Comparison of ENCODE assay signal across 8 cellular contexts in genomic region chr10:121608669-121609190, GRCh38. TPM values are rescaled to one million over a fixed set of nuclear protein-coding genes. Genes with fewer than 3 reads are reported as not detected.
DNase-seq lines count a peak whose midpoint lies in the region; ATAC-seq and TF ChIP-seq lines count a peak whose summit lies in the region.

No MANE protein-coding gene starts in this region.

- H3K27ac ChIP-seq in 22Rv1, result no peak overlapping the region

- POLR2A ChIA-PET in WTC11 (lab: Charles Lee), result interaction anchor here (1.0 kb wide), 1 partner anchor 8 kb away, joined by 3 read pairs; no protein-coding TSS in a partner anchor

- TF ChIP-seq CTCF in 22Rv1 (IDR thresholded peaks at IDR 0.05), result peak; percentile 96
- peak; percentile 66 for TF ChIP-seq CTCF in GM12873 (IDR thresholded peaks at IDR 0.05; ENCODE audit: insufficient read depth, low read depth, low read length, missing control alignments)
- TF ChIP-seq CTCF in WTC11 (IDR thresholded peaks at IDR 0.05), result peak; percentile 93
- peak; percentile 68 for TF ChIP-seq CTCF in fibroblast of villous mesenchyme (IDR thresholded peaks at IDR 0.05; ENCODE audit: insufficient read depth, low read depth, low read length)

- no peaks in the 10 kb centered on the region for H3K9me3 Mint-ChIP-seq in WTC11

- CTCF ChIA-PET in WTC11 (lab: Charles Lee), result interaction anchor here (0.7 to 2.8 kb wide), 28 partner anchors 9 to 660 kb away, joined by 3 to 23 read pairs (median 5); partner anchors contain the start of gene FGFR2

- peaks cover 16% of the 10 kb centered on the region for H3K27me3 Mint-ChIP-seq in WTC11 (ENCODE audit: low read depth)

- peak overlapping the region; percentile 40; the same call in 1 of the 2 replicates for H3K4me3 Mint-ChIP-seq in WTC11

- H3K36me3 Mint-ChIP-seq in WTC11, result no peaks in the 10 kb centered on the region

- peak overlapping the region; percentile 44 for H3K4me3 ChIP-seq in fibroblast of villous mesenchyme (ENCODE audit: low read depth, low read length)

- H3K4me1 Mint-ChIP-seq in WTC11, result peaks cover 34% of the 10 kb centered on the region

- peak; percentile 85 for ATAC-seq in HG03354 (IDR thresholded peaks at IDR 0.05; ENCODE audit: poor library complexity, severe bottlenecking, unreplicated experiment)
- peak; percentile 81 for ATAC-seq in WTC11
- no peak for ATAC-seq in GM18870 (IDR thresholded peaks at IDR 0.05; ENCODE audit: unreplicated experiment)
- ATAC-seq in HG02938 (IDR thresholded peaks at IDR 0.05; ENCODE audit: unreplicated experiment), result no peak

- DNase-seq in WTC11 (ENCODE audit: low spot score), result peak; percentile 72
- DNase-seq in fibroblast of villous mesenchyme (ENCODE audit: low read depth), result no peak
- peak in 37 of 56 donors; percentile 14 to 77 (median 47) for DNase-seq in nucleus accumbens (lab: John Stamatoyannopoulos, UW)

- H3K27ac Mint-ChIP-seq in WTC11, result no peak overlapping the region

TF ChIP-seq in WTC11, 78 proteins besides CTCF, POLR2A, EP300 and RAD21 (continues in another document):
- TF ChIP-seq AFF4 (CRISPR knock-in tag; IDR thresholded peaks at IDR 0.05; ENCODE audit: borderline replicate concordance) (0 out of 2 replicates have a peak, but pooled peaks have one; percentile 65), TCF7 (CRISPR knock-in tag; IDR thresholded peaks at IDR 0.05; ENCODE audit: low read depth) (no peak), RORB (CRISPR knock-in tag; IDR thresholded peaks at IDR 0.05) (no peak), ZNF317 (CRISPR knock-in tag; IDR thresholded peaks at IDR 0.05; ENCODE audit: borderline replicate concordance, low read depth) (no peak), RELA (CRISPR knock-in tag; IDR thresholded peaks at IDR 0.05; ENCODE audit: borderline replicate concordance) (0 out of 2 replicates have a peak, but pooled peaks have one; percentile 29), NFE2L1 (CRISPR knock-in tag; IDR thresholded peaks at IDR 0.05) (no peak), ZNF423 (CRISPR knock-in tag; IDR thresholded peaks at IDR 0.05) (peak; percentile 100), SP1 (CRISPR knock-in tag; conservative IDR thresholded peaks at IDR 0.05) (no peak), SMAD4 (CRISPR knock-in tag; IDR thresholded peaks at IDR 0.05) (no peak), ETV6 (CRISPR knock-in tag; IDR thresholded peaks at IDR 0.05) (peak; percentile 74; the same call in 1 of the 2 replicates), CREB1 (CRISPR knock-in tag; IDR thresholded peaks at IDR 0.05) (no peak), CREM (CRISPR knock-in tag; IDR thresholded peaks at IDR 0.05) (0 out of 2 replicates have a peak, but pooled peaks have one; percentile 30), ZNF219 (CRISPR knock-in tag; IDR thresholded peaks at IDR 0.05; ENCODE audit: borderline replicate concordance) (no peak), PREB (CRISPR knock-in tag; IDR thresholded peaks at IDR 0.05; ENCODE audit: borderline replicate concordance) (no peak), ZNF138 (CRISPR knock-in tag; conservative IDR thresholded peaks at IDR 0.05) (0 out of 2 replicates have a peak, but pooled peaks have one; percentile 77), FOXK1 (CRISPR knock-in tag; IDR thresholded peaks at IDR 0.05) (peak; percentile 41; the same call in 1 of the 2 replicates), GABPB1 (CRISPR knock-in tag; IDR thresholded peaks at IDR 0.05) (0 out of 2 replicates have a peak, but pooled peaks have one; percentile 27)
- TF ChIP-seq, protein P1, sequence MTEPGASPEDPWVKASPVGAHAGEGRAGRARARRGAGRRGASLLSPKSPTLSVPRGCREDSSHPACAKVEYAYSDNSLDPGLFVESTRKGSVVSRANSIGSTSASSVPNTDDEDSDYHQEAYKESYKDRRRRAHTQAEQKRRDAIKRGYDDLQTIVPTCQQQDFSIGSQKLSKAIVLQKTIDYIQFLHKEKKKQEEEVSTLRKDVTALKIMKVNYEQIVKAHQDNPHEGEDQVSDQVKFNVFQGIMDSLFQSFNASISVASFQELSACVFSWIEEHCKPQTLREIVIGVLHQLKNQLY (CRISPR knock-in tag; IDR thresholded peaks at IDR 0.05), result 0 out of 2 replicates have a peak, but pooled peaks have one; percentile 37
- TF ChIP-seq, protein P2, sequence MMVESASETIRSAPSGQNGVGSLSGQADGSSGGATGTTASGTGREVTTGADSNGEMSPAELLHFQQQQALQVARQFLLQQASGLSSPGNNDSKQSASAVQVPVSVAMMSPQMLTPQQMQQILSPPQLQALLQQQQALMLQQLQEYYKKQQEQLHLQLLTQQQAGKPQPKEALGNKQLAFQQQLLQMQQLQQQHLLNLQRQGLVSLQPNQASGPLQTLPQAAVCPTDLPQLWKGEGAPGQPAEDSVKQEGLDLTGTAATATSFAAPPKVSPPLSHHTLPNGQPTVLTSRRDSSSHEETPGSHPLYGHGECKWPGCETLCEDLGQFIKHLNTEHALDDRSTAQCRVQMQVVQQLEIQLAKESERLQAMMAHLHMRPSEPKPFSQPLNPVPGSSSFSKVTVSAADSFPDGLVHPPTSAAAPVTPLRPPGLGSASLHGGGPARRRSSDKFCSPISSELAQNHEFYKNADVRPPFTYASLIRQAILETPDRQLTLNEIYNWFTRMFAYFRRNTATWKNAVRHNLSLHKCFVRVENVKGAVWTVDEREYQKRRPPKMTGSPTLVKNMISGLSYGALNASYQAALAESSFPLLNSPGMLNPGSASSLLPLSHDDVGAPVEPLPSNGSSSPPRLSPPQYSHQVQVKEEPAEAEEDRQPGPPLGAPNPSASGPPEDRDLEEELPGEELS (CRISPR knock-in tag; IDR thresholded peaks at IDR 0.05), result peak; percentile 59; the same call in 1 of the 2 replicates
- TF ChIP-seq, protein P3, sequence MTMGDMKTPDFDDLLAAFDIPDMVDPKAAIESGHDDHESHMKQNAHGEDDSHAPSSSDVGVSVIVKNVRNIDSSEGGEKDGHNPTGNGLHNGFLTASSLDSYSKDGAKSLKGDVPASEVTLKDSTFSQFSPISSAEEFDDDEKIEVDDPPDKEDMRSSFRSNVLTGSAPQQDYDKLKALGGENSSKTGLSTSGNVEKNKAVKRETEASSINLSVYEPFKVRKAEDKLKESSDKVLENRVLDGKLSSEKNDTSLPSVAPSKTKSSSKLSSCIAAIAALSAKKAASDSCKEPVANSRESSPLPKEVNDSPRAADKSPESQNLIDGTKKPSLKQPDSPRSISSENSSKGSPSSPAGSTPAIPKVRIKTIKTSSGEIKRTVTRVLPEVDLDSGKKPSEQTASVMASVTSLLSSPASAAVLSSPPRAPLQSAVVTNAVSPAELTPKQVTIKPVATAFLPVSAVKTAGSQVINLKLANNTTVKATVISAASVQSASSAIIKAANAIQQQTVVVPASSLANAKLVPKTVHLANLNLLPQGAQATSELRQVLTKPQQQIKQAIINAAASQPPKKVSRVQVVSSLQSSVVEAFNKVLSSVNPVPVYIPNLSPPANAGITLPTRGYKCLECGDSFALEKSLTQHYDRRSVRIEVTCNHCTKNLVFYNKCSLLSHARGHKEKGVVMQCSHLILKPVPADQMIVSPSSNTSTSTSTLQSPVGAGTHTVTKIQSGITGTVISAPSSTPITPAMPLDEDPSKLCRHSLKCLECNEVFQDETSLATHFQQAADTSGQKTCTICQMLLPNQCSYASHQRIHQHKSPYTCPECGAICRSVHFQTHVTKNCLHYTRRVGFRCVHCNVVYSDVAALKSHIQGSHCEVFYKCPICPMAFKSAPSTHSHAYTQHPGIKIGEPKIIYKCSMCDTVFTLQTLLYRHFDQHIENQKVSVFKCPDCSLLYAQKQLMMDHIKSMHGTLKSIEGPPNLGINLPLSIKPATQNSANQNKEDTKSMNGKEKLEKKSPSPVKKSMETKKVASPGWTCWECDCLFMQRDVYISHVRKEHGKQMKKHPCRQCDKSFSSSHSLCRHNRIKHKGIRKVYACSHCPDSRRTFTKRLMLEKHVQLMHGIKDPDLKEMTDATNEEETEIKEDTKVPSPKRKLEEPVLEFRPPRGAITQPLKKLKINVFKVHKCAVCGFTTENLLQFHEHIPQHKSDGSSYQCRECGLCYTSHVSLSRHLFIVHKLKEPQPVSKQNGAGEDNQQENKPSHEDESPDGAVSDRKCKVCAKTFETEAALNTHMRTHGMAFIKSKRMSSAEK (CRISPR knock-in tag; IDR thresholded peaks at IDR 0.05; ENCODE audit: borderline replicate concordance), result no peak

RNA-seq across cellular contexts. Expression of gene FGFR2, which starts 10.5 kb away (rescaled TPM):
- total RNA-seq in WTC11 (2021) (88.6 to 95.0 TPM (median 90.4 TPM) in 3 replicates), fibroblast of villous mesenchyme (0.32 and 0.86 TPM in 2 replicates)

Comparison
In these comparisons a context has a peak if more than half of its experiments do, and no peak if none do; other contexts are left out.
1. ATAC-seq: peak in HG03354 (single experiment) and WTC11 (single experiment); none in GM18870 (single experiment) and HG02938 (single experiment).
2. RNA of gene FGFR2, which starts 10.5 kb away (total RNA-seq): 88.6 to 95.0 TPM in WTC11; 0.32 to 0.86 TPM in fibroblast of villous mesenchyme; every median in the first group is over 10 times any median in the second.
3. Peak in every context shown above with its lines, with median percentiles within 50 percentile points of each other: CTCF ChIP-seq.